17 cellular contexts compared by ENCODE assay signal in the genomic region with DNA sequence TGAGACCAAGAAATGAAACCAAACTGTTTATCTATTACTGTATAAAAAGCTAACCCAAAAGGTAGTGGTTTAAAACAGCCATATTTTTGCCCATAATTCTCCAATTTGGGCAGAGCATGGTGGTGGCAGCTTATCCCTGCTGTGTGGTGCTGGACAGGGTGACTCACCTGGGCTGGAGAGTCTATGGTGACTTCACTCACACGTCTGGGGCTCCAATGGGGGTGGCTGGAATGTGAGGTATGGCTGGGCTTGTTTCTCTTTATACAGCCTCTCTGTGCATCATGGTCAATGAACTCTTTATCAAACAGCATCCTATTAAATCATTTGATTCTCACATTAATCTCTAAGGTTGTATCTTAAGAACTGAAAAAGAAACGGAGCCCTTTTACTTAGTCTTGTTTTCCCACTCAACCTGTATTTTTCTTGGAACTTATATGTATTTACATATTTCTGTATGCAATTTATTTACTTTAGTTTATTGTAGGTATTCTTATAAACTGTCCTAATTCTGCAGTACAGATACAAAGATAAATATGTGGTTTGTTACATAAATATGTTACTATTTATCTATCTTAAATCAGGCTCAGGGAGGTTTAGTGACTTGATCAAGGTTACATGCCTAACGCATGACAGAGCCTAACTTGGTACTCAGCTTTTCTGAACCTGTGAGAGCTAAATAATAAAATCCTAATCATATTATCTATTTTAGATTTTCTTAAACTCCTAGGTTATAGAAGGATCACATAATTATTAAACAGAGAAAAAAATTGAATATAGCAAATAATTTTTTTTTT. TPM values are rescaled to one million over a fixed set of nuclear protein-coding genes. Genes with fewer than 3 reads are reported as not detected.
A peak's percentile ranks its signal among the peaks of the same experiment; 100 is the strongest.
DNase-seq lines count a peak whose midpoint lies in the region; ATAC-seq, FAIRE-seq and TF ChIP-seq lines count a peak whose summit lies in the region.
"Had no signal": no experiment of that assay in that cellular context is flagged by ENCODE, and none has a peak within 500 bp of the region (broad histone marks: within the 10 kb centered on the region; RNA-seq: fewer than 3 reads in every experiment).

No MANE protein-coding gene starts in this region.

- TF ChIP-seq POLR2A in H54 (IDR thresholded peaks at IDR 0.05; ENCODE audit: low read depth, low read length): no peak

- DNase-seq in H54 (ENCODE audit: insufficient read length, low spot score) (peak; percentile 45), RWPE1 (ENCODE audit: low spot score) (peak; percentile 59), fibroblast of lung (ENCODE audit: low read depth in 2 of 2) (peak; percentile 12 to 76), renal cortical epithelial cell (ENCODE audit: low read depth) (peak; percentile 35), T-cell (no peak), GM13977 (ENCODE audit: low spot score) (no peak)
- DNase-seq in activated CD4-positive, alpha-beta memory T cell treated with anti-CD3 and anti-CD28 coated beads, Interleukin-2, amount 10 ng/mL, durations not matched to agents 7 days and 5 days: no peak
- DNase-seq: activated CD8-positive, alpha-beta T cell treated with anti-CD3 and anti-CD28 coated beads for 36 hours; activated naive CD4-positive, alpha-beta T cell treated with anti-CD3 and anti-CD28 coated beads, Interleukin-2, amount 50 U/mL, for 16 hours; colonic mucosa; COR-L47; NCI-H1930; thyroid gland had no signal

- H3K36me3 Mint-ChIP-seq in T-cell: no peaks in the 10 kb centered on the region
- H3K36me3 Mint-ChIP-seq in activated CD4-positive, alpha-beta memory T cell treated with anti-CD3 and anti-CD28 coated beads, Interleukin-2, amount 10 ng/mL, durations not matched to agents 7 days and 5 days (ENCODE audit: low read depth): no peaks in the 10 kb centered on the region
- H3K36me3 Mint-ChIP-seq: IgD-negative memory B cell had no signal

- no peak overlapping the region for H3K27ac Mint-ChIP-seq in T-cell
- no peak overlapping the region for H3K27ac Mint-ChIP-seq in activated CD4-positive, alpha-beta memory T cell treated with anti-CD3 and anti-CD28 coated beads, Interleukin-2, amount 10 ng/mL, durations not matched to agents 7 days and 5 days
- H3K27ac Mint-ChIP-seq: activated CD8-positive, alpha-beta T cell treated with anti-CD3 and anti-CD28 coated beads for 36 hours; IgD-negative memory B cell had no signal

- peaks cover 0 to 3% of the 10 kb centered on the region in 2 donors for H3K27me3 Mint-ChIP-seq in T-cell
- no peaks in the 10 kb centered on the region for H3K27me3 Mint-ChIP-seq in activated CD4-positive, alpha-beta memory T cell treated with anti-CD3 and anti-CD28 coated beads, Interleukin-2, amount 10 ng/mL, durations not matched to agents 7 days and 5 days
- H3K27me3 Mint-ChIP-seq: activated CD8-positive, alpha-beta T cell treated with anti-CD3 and anti-CD28 coated beads for 36 hours had no signal

- no peaks in the 10 kb centered on the region for H3K79me2 ChIP-seq in fibroblast of lung (ENCODE audit: control insufficient read depth, insufficient read depth, low read length)

- no peaks in the 10 kb centered on the region for H3K4me1 Mint-ChIP-seq in T-cell
- no peaks in the 10 kb centered on the region for H3K4me1 Mint-ChIP-seq in activated CD4-positive, alpha-beta memory T cell treated with anti-CD3 and anti-CD28 coated beads, Interleukin-2, amount 10 ng/mL, durations not matched to agents 7 days and 5 days

- FAIRE-seq in H54 (lab: Jason Lieb, UNC): peak; percentile 90
- FAIRE-seq: GM12891 had no signal

- no peak overlapping the region for H3K9ac ChIP-seq in fibroblast of lung (ENCODE audit: insufficient read depth, low read length)

- no peak overlapping the region for H3K4me3 ChIP-seq in fibroblast of lung (replicated peaks in 1 of 4; ENCODE audit: control extremely low read depth in 1 of 4, insufficient read depth in 1 of 4, low read depth in 3 of 4, low read length in 4 of 4)
- H3K4me3 ChIP-seq: colonic mucosa, HAP-1, thyroid gland had no signal

- no peaks in the 10 kb centered on the region for H3K4me1 ChIP-seq in fibroblast of lung (ENCODE audit: control insufficient read depth, extremely low read depth, insufficient read depth, low read length)
- H3K4me1 ChIP-seq: colonic mucosa, HAP-1, thyroid gland had no signal

- H4K20me1 ChIP-seq in fibroblast of lung (ENCODE audit: control insufficient read depth, extremely low read depth, insufficient read depth, low read length): no peaks in the 10 kb centered on the region

- ATAC-seq in HG03571 (IDR thresholded peaks at IDR 0.05; ENCODE audit: unreplicated experiment): no peak
- ATAC-seq in T-cell (replicated peaks in 1 of 4): no peak
- ATAC-seq: activated CD8-positive, alpha-beta T cell treated with anti-CD3 and anti-CD28 coated beads for 36 hours had no signal

- CTCF ChIA-PET in RWPE1 (lab: Yijun Ruan, JAX): no interaction called here
- CTCF ChIA-PET in T-cell (lab: Charles Lee): no interaction called here
- CTCF ChIA-PET in activated CD4-positive, alpha-beta memory T cell treated with anti-CD3 and anti-CD28 coated beads, Interleukin-2, amount 10 ng/mL, durations not matched to agents 7 days and 5 days (lab: Charles Lee): no interaction called here

- no peaks in the 10 kb centered on the region for H3K27me3 ChIP-seq in fibroblast of lung (ENCODE audit: control insufficient read depth, insufficient read depth, low read length)
- H3K27me3 ChIP-seq: colonic mucosa, thyroid gland had no signal

- H3K9me3 Mint-ChIP-seq in T-cell: peaks cover 0 to 8% (median 0%) of the 10 kb centered on the region in 3 donors
- H3K9me3 Mint-ChIP-seq in activated CD4-positive, alpha-beta memory T cell treated with anti-CD3 and anti-CD28 coated beads, Interleukin-2, amount 10 ng/mL, durations not matched to agents 7 days and 5 days: no peaks in the 10 kb centered on the region
- H3K9me3 Mint-ChIP-seq: activated CD8-positive, alpha-beta T cell treated with anti-CD3 and anti-CD28 coated beads for 36 hours; IgD-negative memory B cell had no signal

- peak overlapping the region; percentile 32 for H3K4me2 ChIP-seq in fibroblast of lung (ENCODE audit: extremely low read depth, insufficient read depth, low read length)

- POLR2A ChIA-PET in RWPE1 (lab: Yijun Ruan, JAX; ENCODE audit: low non-redundant PET): no interaction called here
- POLR2A ChIA-PET in T-cell (lab: Charles Lee): no interaction called here
- POLR2A ChIA-PET in activated CD4-positive, alpha-beta memory T cell treated with anti-CD3 and anti-CD28 coated beads, Interleukin-2, amount 10 ng/mL, durations not matched to agents 7 days and 5 days (lab: Charles Lee): no interaction called here

- TF ChIP-seq CTCF in RWPE1 (conservative IDR thresholded peaks at IDR 0.05; ENCODE audit: low read depth) (no peak), fibroblast of lung (conservative IDR thresholded peaks at IDR 0.05 in 1 of 2, IDR thresholded peaks at IDR 0.05 in 1 of 2; ENCODE audit: low read depth in 1 of 2, low read length in 2 of 2) (no peak), GM13977 (IDR thresholded peaks at IDR 0.05; ENCODE audit: extremely low read depth, insufficient read depth, missing control alignments) (no peak)

- H2AFZ ChIP-seq in fibroblast of lung (ENCODE audit: low read length): no peak overlapping the region

- H3K4me3 Mint-ChIP-seq in T-cell: no peak overlapping the region
- H3K4me3 Mint-ChIP-seq in activated CD4-positive, alpha-beta memory T cell treated with anti-CD3 and anti-CD28 coated beads, Interleukin-2, amount 10 ng/mL, durations not matched to agents 7 days and 5 days: no peak overlapping the region
- H3K4me3 Mint-ChIP-seq: activated CD8-positive, alpha-beta T cell treated with anti-CD3 and anti-CD28 coated beads for 36 hours; IgD-negative memory B cell had no signal

- H3K9me3 ChIP-seq in fibroblast of lung (ENCODE audit: control insufficient read depth, insufficient read depth, low read depth, low read length): no peaks in the 10 kb centered on the region
- H3K9me3 ChIP-seq: colonic mucosa, HAP-1, thyroid gland had no signal

- H3K27ac ChIP-seq in RWPE1 (no peak overlapping the region), fibroblast of lung (ENCODE audit: insufficient read depth, low read length) (no peak overlapping the region)
- H3K27ac ChIP-seq: colonic mucosa, thyroid gland had no signal

- in situ Hi-C loops in GM13977 (cut with MboI; ENCODE audit: low pct_unique_long_range_greater_than_20kb, low sequenced_read_pairs, unreplicated experiment): no loop called here

- no peaks in the 10 kb centered on the region for H3K36me3 ChIP-seq in fibroblast of lung (ENCODE audit: control insufficient read depth, insufficient read depth, low read length)
- H3K36me3 ChIP-seq: colonic mucosa, HAP-1, thyroid gland had no signal

RNA-seq across cellular contexts. Expression of a gene that starts 37.5 kb away (rescaled TPM):
- total RNA-seq in fibroblast of lung (85.5 and 156 TPM in 2 replicates), renal cortical epithelial cell (32.5 and 53.1 TPM in 2 replicates), T-cell (1 to 10 TPM in 2 of 5 donors, under 1 TPM in 1, not detected in 2; 0.53 to 1.9 (median 1.0) TPM)
- 269 and 290 TPM in 2 replicates for polyA plus RNA-seq in fibroblast of lung
- polyA plus RNA-seq in fibroblast of lung (2012): 185 and 242 TPM in 2 replicates
- 256 and 350 TPM in 2 replicates for polyA minus RNA-seq in fibroblast of lung (ENCODE audit: low replicate concordance)
- total RNA-seq in activated CD4-positive, alpha-beta memory T cell treated with anti-CD3 and anti-CD28 coated beads, Interleukin-2, amount 10 ng/mL, durations not matched to agents 7 days and 5 days: not detected
- total RNA-seq: activated CD8-positive, alpha-beta T cell treated with anti-CD3 and anti-CD28 coated beads for 36 hours had no signal
- polyA plus RNA-seq: IgD-negative memory B cell had no signal

Comparison
In these comparisons a context has a peak if more than half of its experiments do, and no peak if none do; other contexts are left out.
1. DNase-seq: peak in H54 (single experiment), RWPE1 (single experiment), fibroblast of lung (2 of 2) and renal cortical epithelial cell (single experiment); none in T-cell (0 of 34), activated CD4-positive, alpha-beta memory T cell treated with anti-CD3 and anti-CD28 coated beads, Interleukin-2, amount 10 ng/mL, durations not matched to agents 7 days and 5 days (single experiment) and GM13977 (single experiment).
2. RNA of a gene that starts 37.5 kb away (total RNA-seq): 85.5 to 156 TPM in fibroblast of lung and 32.5 to 53.1 TPM in renal cortical epithelial cell; 0.53 to 1.9 TPM in T-cell and not detected in activated CD4-positive, alpha-beta memory T cell treated with anti-CD3 and anti-CD28 coated beads, Interleukin-2, amount 10 ng/mL, durations not matched to agents 7 days and 5 days; every median in the first group is over 10 times any median in the second.